In genomic region chr19:43766755-43767043, GRCh38 we compare ENCODE assay signal across 13 cellular contexts. TPM values are rescaled to one million over a fixed set of nuclear protein-coding genes. Genes with fewer than 3 reads are reported as not detected.
DNase-seq lines count a peak whose midpoint lies in the region; ATAC-seq, FAIRE-seq and TF ChIP-seq lines count a peak whose summit lies in the region.
"Had no signal": no experiment of that assay in that cellular context is flagged by ENCODE, and none has a peak within 500 bp of the region (broad histone marks: within the 10 kb centered on the region; RNA-seq: fewer than 3 reads in every experiment).

No MANE protein-coding gene starts in this region.

- POLR2A ChIA-PET in naive thymus-derived CD4-positive, alpha-beta T cell (lab: Charles Lee): interaction anchor here (0.9 to 11.8 kb wide), 4 partner anchors 11 to 18 kb away, joined by 3 to 100 read pairs (median 19); partner anchors contain the start of genes KCNN4 and SMG9

- H3K27me3 Mint-ChIP-seq in CD4-positive, CD25-positive, alpha-beta regulatory T cell: no peaks in the 10 kb centered on the region
- no peaks in the 10 kb centered on the region for H3K27me3 Mint-ChIP-seq in activated T-helper 2 cell treated with anti-CD3 and anti-CD28 coated beads, Interferon-gamma antibody, Interleukin-2, Interleukin-4, amounts not matched to agents 10 μg/mL and 5 μg/mL and 100 μg/mL, durations not matched to agents 14 hours and 24 hours and 36 hours (ENCODE audit: low read depth)
- no peaks in the 10 kb centered on the region for H3K27me3 Mint-ChIP-seq in naive thymus-derived CD4-positive, alpha-beta T cell

- H3K9me3 ChIP-seq in CD4-positive, CD25-positive, alpha-beta regulatory T cell (ENCODE audit: control insufficient read depth in 2 of 2, low read length in 2 of 2): no peaks in the 10 kb centered on the region
- no peaks in the 10 kb centered on the region for H3K9me3 ChIP-seq in naive thymus-derived CD4-positive, alpha-beta T cell (ENCODE audit: control insufficient read depth in 2 of 3, low read length in 3 of 3)
- no peaks in the 10 kb centered on the region for H3K9me3 ChIP-seq in pancreas
- H3K9me3 ChIP-seq in gastrocnemius medialis: no peaks in the 10 kb centered on the region

- TF ChIP-seq POLR2A in gastrocnemius medialis (IDR thresholded peaks at IDR 0.05): no peak

- intact Hi-C loops in activated T-helper 2 cell treated with anti-CD3 and anti-CD28 coated beads, Interferon-gamma antibody, Interleukin-2, Interleukin-4, amounts not matched to agents 10 μg/mL and 5 μg/mL and 100 μg/mL, durations not matched to agents 14 hours and 24 hours and 36 hours (cut with micrococcal nuclease): no loop called here
- intact Hi-C loops in naive thymus-derived CD4-positive, alpha-beta T cell (cut with micrococcal nuclease): loop anchor here in 1 of 2 donors (1.0 kb wide), 1 partner anchor 19 kb away; no protein-coding TSS in a partner anchor
- intact Hi-C loops in pancreas (cut with DNase I) (no loop called here), gastrocnemius medialis (cut with DNase I; ENCODE audit: low total_unique reads) (no loop called here)

- ATAC-seq in CD4-positive, CD25-positive, alpha-beta regulatory T cell (ENCODE audit: low read depth in 2 of 2): no peak
- ATAC-seq in naive thymus-derived CD4-positive, alpha-beta T cell: no peak
- ATAC-seq in pancreas (no peak), gastrocnemius medialis (no peak)

- H3K4me3 ChIP-seq in CD4-positive, CD25-positive, alpha-beta regulatory T cell (ENCODE audit: low read depth, low read length): no peak overlapping the region
- H3K4me3 ChIP-seq in HL-60 (replicated peaks; ENCODE audit: insufficient read depth, low read length) (no peak overlapping the region), pancreas (no peak overlapping the region), gastrocnemius medialis (no peak overlapping the region)
- no peak overlapping the region for H3K4me3 ChIP-seq in naive thymus-derived CD4-positive, alpha-beta T cell (ENCODE audit: low read length)

- CTCF ChIA-PET in naive thymus-derived CD4-positive, alpha-beta T cell (lab: Charles Lee): interaction anchor here (0.7 to 2.7 kb wide), 6 partner anchors 9 to 97 kb away, joined by 3 to 11 read pairs (median 6); partner anchors contain the start of gene PLAUR

- H3K4me1 ChIP-seq in CD4-positive, CD25-positive, alpha-beta regulatory T cell (ENCODE audit: control insufficient read depth, insufficient read depth, low read length, poor library complexity, severe bottlenecking): peaks cover 34% of the 10 kb centered on the region
- peaks cover 23 to 32% of the 10 kb centered on the region in 2 donors for H3K4me1 ChIP-seq in naive thymus-derived CD4-positive, alpha-beta T cell (ENCODE audit: control insufficient read depth in 2 of 2, insufficient read depth in 2 of 2, low read length in 2 of 2)
- H3K4me1 ChIP-seq in pancreas (no peaks in the 10 kb centered on the region), gastrocnemius medialis (no peaks in the 10 kb centered on the region)

- DNase-seq in CD4-positive, CD25-positive, alpha-beta regulatory T cell: no peak
- DNase-seq in HL-60 (ENCODE audit: low read depth in 1 of 2, low spot score in 1 of 2): no peak
- no peak for DNase-seq in activated T-helper 2 cell treated with anti-CD3 and anti-CD28 coated beads, Interferon-gamma antibody, Interleukin-2, Interleukin-4, amounts not matched to agents 10 μg/mL and 5 μg/mL and 100 μg/mL, durations not matched to agents 14 hours and 24 hours and 36 hours (ENCODE audit: low spot score)
- DNase-seq in naive thymus-derived CD4-positive, alpha-beta T cell: no peak
- DNase-seq in islet precursor cell: no peak
- DNase-seq in pancreas: no peak
- DNase-seq in gastrocnemius medialis: no peak
- DNase-seq in AG08396 (ENCODE audit: low spot score): no peak
- DNase-seq: stimulated activated naive CD4-positive, alpha-beta T cell treated with Interleukin-2 at 50 U/mL for 16 hours had no signal

- peak overlapping the region in 3 of 4 donors; percentile 30 to 84 (median 71) for H3K4me3 Mint-ChIP-seq in CD4-positive, CD25-positive, alpha-beta regulatory T cell
- H3K4me3 Mint-ChIP-seq in activated T-helper 2 cell treated with anti-CD3 and anti-CD28 coated beads, Interferon-gamma antibody, Interleukin-2, Interleukin-4, amounts not matched to agents 10 μg/mL and 5 μg/mL and 100 μg/mL, durations not matched to agents 14 hours and 24 hours and 36 hours (ENCODE audit: low read depth): peak overlapping the region; percentile 59
- H3K4me3 Mint-ChIP-seq in naive thymus-derived CD4-positive, alpha-beta T cell: peak overlapping the region in 8 of 10 donors; percentile 33 to 80 (median 58)

- H3K36me3 ChIP-seq in CD4-positive, CD25-positive, alpha-beta regulatory T cell (ENCODE audit: control insufficient read depth, insufficient read depth, low read length): peaks cover 50% of the 10 kb centered on the region
- H3K36me3 ChIP-seq in naive thymus-derived CD4-positive, alpha-beta T cell (ENCODE audit: control insufficient read depth in 2 of 3, insufficient read depth in 3 of 3, low read length in 3 of 3): peaks cover 0 to 44% (median 0%) of the 10 kb centered on the region in 3 experiments
- no peaks in the 10 kb centered on the region for H3K36me3 ChIP-seq in pancreas
- H3K36me3 ChIP-seq in gastrocnemius medialis: no peaks in the 10 kb centered on the region

- no peaks in the 10 kb centered on the region for H3K27me3 ChIP-seq in CD4-positive, CD25-positive, alpha-beta regulatory T cell (ENCODE audit: control insufficient read depth, insufficient read depth, low read length)
- no peaks in the 10 kb centered on the region for H3K27me3 ChIP-seq in HL-60 (ENCODE audit: insufficient read depth, poor library complexity, severe bottlenecking)
- H3K27me3 ChIP-seq in naive thymus-derived CD4-positive, alpha-beta T cell (ENCODE audit: control insufficient read depth in 2 of 2, insufficient read depth in 2 of 2, low read length in 2 of 2): no peaks in the 10 kb centered on the region
- no peaks in the 10 kb centered on the region for H3K27me3 ChIP-seq in pancreas
- peaks cover 0 to under 1% (median 0%) of the 10 kb centered on the region in 3 donors for H3K27me3 ChIP-seq in gastrocnemius medialis

- H3K27ac Mint-ChIP-seq in CD4-positive, CD25-positive, alpha-beta regulatory T cell: peak overlapping the region; percentile 93 to 98 (median 94)
- H3K27ac Mint-ChIP-seq in activated T-helper 2 cell treated with anti-CD3 and anti-CD28 coated beads, Interferon-gamma antibody, Interleukin-2, Interleukin-4, amounts not matched to agents 10 μg/mL and 5 μg/mL and 100 μg/mL, durations not matched to agents 14 hours and 24 hours and 36 hours: peak overlapping the region; percentile 74
- H3K27ac Mint-ChIP-seq in naive thymus-derived CD4-positive, alpha-beta T cell: peak overlapping the region; percentile 63 to 94 (median 87)

- H3K36me3 Mint-ChIP-seq in CD4-positive, CD25-positive, alpha-beta regulatory T cell: peaks cover 21% of the 10 kb centered on the region
- peaks cover 89% of the 10 kb centered on the region for H3K36me3 Mint-ChIP-seq in activated T-helper 2 cell treated with anti-CD3 and anti-CD28 coated beads, Interferon-gamma antibody, Interleukin-2, Interleukin-4, amounts not matched to agents 10 μg/mL and 5 μg/mL and 100 μg/mL, durations not matched to agents 14 hours and 24 hours and 36 hours (ENCODE audit: low read depth)
- peaks cover 0 to 35% (median 4%) of the 10 kb centered on the region in 5 donors for H3K36me3 Mint-ChIP-seq in naive thymus-derived CD4-positive, alpha-beta T cell

- peak overlapping the region; percentile 75 for H3K27ac ChIP-seq in CD4-positive, CD25-positive, alpha-beta regulatory T cell (ENCODE audit: insufficient read depth, low read length, poor library complexity, severe bottlenecking)
- H3K27ac ChIP-seq in HL-60 (replicated peaks): peak overlapping the region; percentile 80
- peak overlapping the region; percentile 45 for H3K27ac ChIP-seq in naive thymus-derived CD4-positive, alpha-beta T cell (ENCODE audit: low read depth, low read length)
- H3K27ac ChIP-seq in pancreas: no peak overlapping the region
- H3K27ac ChIP-seq in gastrocnemius medialis: no peak overlapping the region

- no peaks in the 10 kb centered on the region for H3K9me3 Mint-ChIP-seq in CD4-positive, CD25-positive, alpha-beta regulatory T cell
- H3K9me3 Mint-ChIP-seq in activated T-helper 2 cell treated with anti-CD3 and anti-CD28 coated beads, Interferon-gamma antibody, Interleukin-2, Interleukin-4, amounts not matched to agents 10 μg/mL and 5 μg/mL and 100 μg/mL, durations not matched to agents 14 hours and 24 hours and 36 hours: no peaks in the 10 kb centered on the region
- peaks cover 0 to 1% (median 0%) of the 10 kb centered on the region in 11 donors for H3K9me3 Mint-ChIP-seq in naive thymus-derived CD4-positive, alpha-beta T cell

- 66 to 72% methylated on average over 4 of the region's 4 CpGs for whole genome bisulfite sequencing in pancreas, 2 donors

- TF ChIP-seq CTCF in HL-60 (IDR thresholded peaks at IDR 0.05; ENCODE audit: insufficient read depth, low read length) (no peak), pancreas (IDR thresholded peaks at IDR 0.05) (no peak), gastrocnemius medialis (IDR thresholded peaks at IDR 0.05 in 4 of 5, conservative IDR thresholded peaks at IDR 0.05 in 1 of 5) (no peak)

- in situ Hi-C loops in gastrocnemius medialis (cut with MboI; ENCODE audit: low sequenced_read_pairs in 4 of 4): no loop called here

- no peak for FAIRE-seq in pancreas (lab: Jason Lieb, UNC)

- H3K4me1 Mint-ChIP-seq in CD4-positive, CD25-positive, alpha-beta regulatory T cell: peaks cover 2 to 55% (median 33%) of the 10 kb centered on the region in 4 donors
- peaks cover 57% of the 10 kb centered on the region for H3K4me1 Mint-ChIP-seq in activated T-helper 2 cell treated with anti-CD3 and anti-CD28 coated beads, Interferon-gamma antibody, Interleukin-2, Interleukin-4, amounts not matched to agents 10 μg/mL and 5 μg/mL and 100 μg/mL, durations not matched to agents 14 hours and 24 hours and 36 hours (ENCODE audit: low read depth)
- peaks cover 32 to 73% (median 42%) of the 10 kb centered on the region in 7 donors for H3K4me1 Mint-ChIP-seq in naive thymus-derived CD4-positive, alpha-beta T cell

RNA-seq across cellular contexts. Expression of gene SMG9, which starts 11.9 kb away (rescaled TPM):
- 40.7 TPM for total RNA-seq in CD4-positive, CD25-positive, alpha-beta regulatory T cell
- polyA plus RNA-seq in CD4-positive, CD25-positive, alpha-beta regulatory T cell: 1 to 10 TPM; 3.4 to 7.0 (median 5.8) TPM
- 69.1 and 73.1 TPM in 2 replicates for total RNA-seq in activated T-helper 2 cell treated with anti-CD3 and anti-CD28 coated beads, Interferon-gamma antibody, Interleukin-2, Interleukin-4, amounts not matched to agents 10 μg/mL and 5 μg/mL and 100 μg/mL, durations not matched to agents 14 hours and 24 hours and 36 hours
- total RNA-seq in naive thymus-derived CD4-positive, alpha-beta T cell: 10 to 100 TPM; 48.5 to 75.9 (median 53.9) TPM
- polyA plus RNA-seq in naive thymus-derived CD4-positive, alpha-beta T cell: 1 to 10 TPM; 7.9 to 9.8 TPM
- total RNA-seq in pancreas (10 to 100 TPM in 3 of 6 donors, 1 to 10 TPM in 3; 6.6 to 20.1 (median 10.5) TPM), gastrocnemius medialis (1 to 10 TPM; 4.5 to 9.1 (median 7.1) TPM)
- 10 to 100 TPM; 22.3 to 23.0 TPM for polyA plus RNA-seq in pancreas

RNA-seq across cellular contexts. Expression of gene KCNN4, which starts 14.1 kb away (rescaled TPM):
- 56.1 TPM for total RNA-seq in CD4-positive, CD25-positive, alpha-beta regulatory T cell
- 10 to 100 TPM; 16.7 to 33.0 (median 30.1) TPM for polyA plus RNA-seq in CD4-positive, CD25-positive, alpha-beta regulatory T cell
- 98.0 and 98.7 TPM in 2 replicates for total RNA-seq in activated T-helper 2 cell treated with anti-CD3 and anti-CD28 coated beads, Interferon-gamma antibody, Interleukin-2, Interleukin-4, amounts not matched to agents 10 μg/mL and 5 μg/mL and 100 μg/mL, durations not matched to agents 14 hours and 24 hours and 36 hours
- 10 to 100 TPM; 12.8 to 53.4 (median 18.8) TPM for total RNA-seq in naive thymus-derived CD4-positive, alpha-beta T cell
- polyA plus RNA-seq in naive thymus-derived CD4-positive, alpha-beta T cell: 10 to 100 TPM in 1 of 2 donors, 1 to 10 TPM in 1; 8.1 to 16.0 TPM
- 1 to 10 TPM in 3 of 6 donors, under 1 TPM in 3; 0.43 to 2.6 (median 0.82) TPM for total RNA-seq in pancreas
- polyA plus RNA-seq in pancreas: 1 to 10 TPM; 1.3 to 1.5 TPM
- 1 to 10 TPM in 3 of 4 donors, not detected in 1; 1.1 to 4.1 (median 1.7) TPM for total RNA-seq in gastrocnemius medialis
- total RNA-seq: endothelial cell of umbilical vein had no signal

RNA-seq across cellular contexts. Expression of gene LYPD5, which starts 35.5 kb away (rescaled TPM):
- not detected for total RNA-seq in CD4-positive, CD25-positive, alpha-beta regulatory T cell
- polyA plus RNA-seq in CD4-positive, CD25-positive, alpha-beta regulatory T cell: under 1 TPM in 1 of 4 donors, not detected in 3; 0.60 TPM
- total RNA-seq in activated T-helper 2 cell treated with anti-CD3 and anti-CD28 coated beads, Interferon-gamma antibody, Interleukin-2, Interleukin-4, amounts not matched to agents 10 μg/mL and 5 μg/mL and 100 μg/mL, durations not matched to agents 14 hours and 24 hours and 36 hours: 0.14 and 0.41 TPM in 2 replicates
- total RNA-seq in naive thymus-derived CD4-positive, alpha-beta T cell: under 1 TPM in 4 of 5 experiments, not detected in 1; 0.19 to 0.89 (median 0.61) TPM
- under 1 TPM; 0.28 to 0.34 TPM for polyA plus RNA-seq in naive thymus-derived CD4-positive, alpha-beta T cell
- total RNA-seq in pancreas (1 to 10 TPM in 1 of 6 donors, under 1 TPM in 5; 0.09 to 1.2 (median 0.24) TPM), gastrocnemius medialis (1 to 10 TPM in 1 of 4 donors, under 1 TPM in 1, not detected in 2; 0.35 to 1.4 TPM)
- polyA plus RNA-seq in pancreas: under 1 TPM; 0.42 to 0.49 TPM
- total RNA-seq: endothelial cell of umbilical vein, progenitor cell of endocrine pancreas had no signal

RNA-seq across cellular contexts. Expression of gene IRGC, which starts 50.8 kb away (rescaled TPM):
- not detected for total RNA-seq in CD4-positive, CD25-positive, alpha-beta regulatory T cell
- polyA plus RNA-seq in CD4-positive, CD25-positive, alpha-beta regulatory T cell: not detected
- total RNA-seq in activated T-helper 2 cell treated with anti-CD3 and anti-CD28 coated beads, Interferon-gamma antibody, Interleukin-2, Interleukin-4, amounts not matched to agents 10 μg/mL and 5 μg/mL and 100 μg/mL, durations not matched to agents 14 hours and 24 hours and 36 hours: not detected in 2 replicates
- total RNA-seq in naive thymus-derived CD4-positive, alpha-beta T cell: not detected
- not detected for polyA plus RNA-seq in naive thymus-derived CD4-positive, alpha-beta T cell
- total RNA-seq in pancreas (not detected), gastrocnemius medialis (not detected)
- not detected for polyA plus RNA-seq in pancreas
- total RNA-seq: endothelial cell of umbilical vein, H4, lower leg skin, progenitor cell of endocrine pancreas had no signal
- polyA plus RNA-seq: endothelial cell of umbilical vein had no signal

Comparison
In these comparisons a context has a peak if more than half of its experiments do, and no peak if none do; other contexts are left out.
1. H3K27ac ChIP-seq: peak in CD4-positive, CD25-positive, alpha-beta regulatory T cell (single experiment), HL-60 (single experiment) and naive thymus-derived CD4-positive, alpha-beta T cell (single experiment); none in pancreas (0 of 4) and gastrocnemius medialis (0 of 4).
2. Peak in every context shown above with its lines, with median percentiles within 50 percentile points of each other: H3K27ac Mint-ChIP-seq and H3K4me3 Mint-ChIP-seq.